In the genomic region with DNA sequence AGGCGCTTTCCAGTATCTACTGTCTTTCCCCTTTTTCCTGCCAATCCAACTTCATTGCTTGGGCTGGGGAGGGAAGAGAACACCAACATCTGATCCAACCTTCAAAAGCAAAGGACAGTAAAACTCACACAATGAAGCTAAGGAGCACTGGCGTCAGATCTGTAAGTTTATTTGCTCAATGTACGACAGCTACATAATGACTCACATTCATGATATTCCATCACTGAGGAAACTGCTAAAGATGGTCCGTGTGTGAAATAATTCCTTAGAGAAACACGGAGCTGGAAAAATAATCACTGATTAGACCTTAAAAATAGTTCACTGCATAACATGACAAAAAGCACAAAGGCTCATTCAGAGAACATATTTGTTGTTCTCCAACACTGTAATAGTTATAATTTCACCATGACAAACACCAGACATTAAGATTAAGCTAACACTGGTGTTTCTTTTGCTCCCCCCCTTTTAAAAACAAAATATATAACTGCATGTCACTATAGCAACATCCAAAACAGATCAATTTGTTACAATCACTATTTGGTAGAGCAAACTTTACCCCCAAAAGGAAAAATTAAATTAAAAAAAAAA, we compare ENCODE assay signal across 17 cellular contexts. TPM values are rescaled to one million over a fixed set of nuclear protein-coding genes. Genes with fewer than 3 reads are reported as not detected.
A peak's percentile ranks its signal among the peaks of the same experiment; 100 is the strongest.
DNase-seq lines count a peak whose midpoint lies in the region; ATAC-seq, FAIRE-seq and TF ChIP-seq lines count a peak whose summit lies in the region.
"Had no signal": no experiment of that assay in that cellular context is flagged by ENCODE, and none has a peak within 500 bp of the region (broad histone marks: within the 10 kb centered on the region; RNA-seq: fewer than 3 reads in every experiment).

No MANE protein-coding gene starts in this region.

- H3K4me1 ChIP-seq in HepG2 (ENCODE audit: insufficient read depth, low read length) (no peaks in the 10 kb centered on the region; the same call in 1 of the 2 replicates), right lobe of liver (peaks cover 0 to 19% (median 5%) of the 10 kb centered on the region in 4 donors), right cardiac atrium (ENCODE audit: control insufficient read depth, insufficient read depth, low read length) (peaks cover 9% of the 10 kb centered on the region), upper lobe of right lung (peaks cover 3% of the 10 kb centered on the region)

- H2AFZ ChIP-seq in HepG2 (ENCODE audit: low read length): no peak overlapping the region

- H3K36me3 ChIP-seq in HepG2 (replicated peaks in 1 of 2; ENCODE audit: control insufficient read depth in 1 of 2, insufficient read depth in 2 of 2, low read length in 2 of 2) (peaks cover 21 to 47% of the 10 kb centered on the region in 2 experiments), right lobe of liver (peaks cover 0 to 31% (median 10%) of the 10 kb centered on the region in 4 donors), upper lobe of right lung (peaks cover 36% of the 10 kb centered on the region)

- no peak overlapping the region for H3K4me2 ChIP-seq in HepG2 (ENCODE audit: low read depth, low read length)

- TF ChIP-seq CTCF in HepG2 (CRISPR knock-in tag; IDR thresholded peaks at IDR 0.05) (no peak), right lobe of liver (IDR thresholded peaks at IDR 0.05) (no peak), brain (conservative IDR thresholded peaks at IDR 0.05) (no peak), upper lobe of right lung (IDR thresholded peaks at IDR 0.05) (no peak)

- no peak overlapping the region for H3K4me3 ChIP-seq in HepG2 (replicated peaks in 1 of 3; ENCODE audit: insufficient read depth in 1 of 3, low read depth in 2 of 3, low read length in 3 of 3)
- no peak overlapping the region for H3K4me3 ChIP-seq in right lobe of liver
- H3K4me3 ChIP-seq in right cardiac atrium (ENCODE audit: low read length): no peak overlapping the region
- no peak overlapping the region for H3K4me3 ChIP-seq in upper lobe of right lung

- H3K9me3 ChIP-seq in HepG2 (ENCODE audit: low read length) (no peaks in the 10 kb centered on the region), right lobe of liver (no peaks in the 10 kb centered on the region), right cardiac atrium (ENCODE audit: control insufficient read depth, low read length) (no peaks in the 10 kb centered on the region), upper lobe of right lung (no peaks in the 10 kb centered on the region)

- intact Hi-C loops in HepG2 (cut with micrococcal nuclease; ENCODE audit: unreplicated experiment) (no loop called here), right lobe of liver (cut with DNase I) (no loop called here), right cardiac atrium (cut with DNase I) (no loop called here), upper lobe of right lung (cut with DNase I) (no loop called here)

- H4K20me1 ChIP-seq in HepG2 (ENCODE audit: insufficient read depth, low read length): peaks cover 21% of the 10 kb centered on the region

- FAIRE-seq in HepG2 (lab: Jason Lieb, UNC): no peak
- FAIRE-seq: D721Med, urothelium cell line had no signal

- peaks cover 29% of the 10 kb centered on the region for H3K79me2 ChIP-seq in HepG2 (ENCODE audit: insufficient read depth, low read length)

- POLR2A ChIA-PET in HepG2 (lab: Yijun Ruan, JAX): no interaction called here

- no peak for TF ChIP-seq RAD21 in HepG2 (CRISPR knock-in tag; IDR thresholded peaks at IDR 0.05)

- BruUV-seq in HepG2 (replicated peaks; lab: Mats Ljungman, UMichigan): no TSS peak

- TF ChIP-seq POLR2A in HepG2 (IDR thresholded peaks at IDR 0.05; ENCODE audit: insufficient read depth in 1 of 2, low read depth in 2 of 2, low read length in 2 of 2) (no peak), right lobe of liver (IDR thresholded peaks at IDR 0.05) (no peak)

- no peak for DNase-seq in HepG2 (ENCODE audit: low spot score)
- DNase-seq in right lobe of liver: no peak
- no peak for DNase-seq in right cardiac atrium
- DNase-seq in KBM-7: no peak
- no peak for DNase-seq in SW480 (ENCODE audit: low spot score)
- DNase-seq in stimulated activated naive CD4-positive, alpha-beta T cell (lab: John Stamatoyannopoulos, UW): no peak
- no peak for DNase-seq in upper lobe of right lung
- DNase-seq: activated CD8-positive, alpha-beta T cell treated with anti-CD3 and anti-CD28 coated beads for 36 hours; activated effector memory CD4-positive, alpha-beta T cell treated with Interleukin-2 at 50 U/mL for 16 hours; hypothalamus; NCI-H1105 treated with DMSO at 0.1 percent for 48 hours had no signal

- peak overlapping the region in 3 of 5 experiments; percentile 38 to 57 (median 40) for H3K27ac Mint-ChIP-seq in brain
- H3K27ac Mint-ChIP-seq: activated CD8-positive, alpha-beta T cell treated with anti-CD3 and anti-CD28 coated beads for 36 hours; stimulated activated memory B cell treated with anti-CD40 and anti-IgM and Interleukin-4, amounts not matched to agents 10 μg/mL and 1 μg/mL and 100 μg/mL, for 72 hours had no signal

- H3K4me3 Mint-ChIP-seq in brain: no peak overlapping the region
- H3K4me3 Mint-ChIP-seq: activated CD8-positive, alpha-beta T cell treated with anti-CD3 and anti-CD28 coated beads for 36 hours; natural killer cell treated with Interleukin-12 subunit alpha and Interleukin-12 subunit beta and Interleukin-15 and Interleukin-18, amount 100 ng/mL, for 72 hours; stimulated activated memory B cell treated with anti-CD40 and anti-IgM and Interleukin-4, amounts not matched to agents 10 μg/mL and 1 μg/mL and 100 μg/mL, for 72 hours had no signal

- H3K4me1 Mint-ChIP-seq in brain: peaks cover 50% of the 10 kb centered on the region

- H3K9me3 Mint-ChIP-seq in brain: no peaks in the 10 kb centered on the region
- H3K9me3 Mint-ChIP-seq: activated CD8-positive, alpha-beta T cell treated with anti-CD3 and anti-CD28 coated beads for 36 hours; natural killer cell treated with Interleukin-12 subunit alpha and Interleukin-12 subunit beta and Interleukin-15 and Interleukin-18, amount 100 ng/mL, for 72 hours; stimulated activated memory B cell treated with anti-CD40 and anti-IgM and Interleukin-4, amounts not matched to agents 10 μg/mL and 1 μg/mL and 100 μg/mL, for 72 hours had no signal

- H3K27me3 ChIP-seq in HepG2 (ENCODE audit: control insufficient read depth in 1 of 2, insufficient read depth in 2 of 2, low read length in 2 of 2) (no peaks in the 10 kb centered on the region), right lobe of liver (no peaks in the 10 kb centered on the region), right cardiac atrium (ENCODE audit: control insufficient read depth, insufficient read depth) (no peaks in the 10 kb centered on the region), upper lobe of right lung (no peaks in the 10 kb centered on the region)

- no peak for ATAC-seq in HepG2
- no peak for ATAC-seq in right lobe of liver
- ATAC-seq in right cardiac atrium: peak in 1 of 2 donors; percentile 9
- no peak for ATAC-seq in upper lobe of right lung
- ATAC-seq: activated CD8-positive, alpha-beta T cell treated with anti-CD3 and anti-CD28 coated beads for 36 hours; natural killer cell treated with Interleukin-12 subunit alpha and Interleukin-12 subunit beta and Interleukin-15 and Interleukin-18, amount 100 ng/mL, for 72 hours; SK-N-SH treated with all-trans-retinoic acid at 6 μM for 48 hours; stimulated activated memory B cell treated with anti-CD40 and anti-IgM and Interleukin-4, amounts not matched to agents 10 μg/mL and 1 μg/mL and 100 μg/mL, for 72 hours had no signal

- H3K27me3 Mint-ChIP-seq in brain: no peaks in the 10 kb centered on the region
- H3K27me3 Mint-ChIP-seq: activated CD8-positive, alpha-beta T cell treated with anti-CD3 and anti-CD28 coated beads for 36 hours; natural killer cell treated with Interleukin-12 subunit alpha and Interleukin-12 subunit beta and Interleukin-15 and Interleukin-18, amount 100 ng/mL, for 72 hours; stimulated activated memory B cell treated with anti-CD40 and anti-IgM and Interleukin-4, amounts not matched to agents 10 μg/mL and 1 μg/mL and 100 μg/mL, for 72 hours had no signal

- H3K27ac ChIP-seq in HepG2 (ENCODE audit: extremely low read length, insufficient read depth, low read length): no peak overlapping the region
- H3K27ac ChIP-seq in right lobe of liver: no peak overlapping the region
- H3K27ac ChIP-seq in right cardiac atrium (ENCODE audit: low read length): peak overlapping the region; percentile 64
- no peak overlapping the region for H3K27ac ChIP-seq in upper lobe of right lung

- peaks cover 87% of the 10 kb centered on the region for H3K36me3 Mint-ChIP-seq in brain

- 93% methylated on average over 5 of the region's 5 CpGs for WGBS in HepG2 (ENCODE audit: low lambda C conversion rate)
- WGBS in right lobe of liver (ENCODE audit: insufficient coverage, low coverage, low lambda C conversion rate, missing lambda C conversion rate): 68% methylated on average over 5 of the region's 5 CpGs
- WGBS in right cardiac atrium: 39% methylated on average over 5 of the region's 5 CpGs

- no peak overlapping the region for H3K9ac ChIP-seq in HepG2 (ENCODE audit: insufficient read depth, low read depth, low read length)

- TF ChIP-seq EP300 in HepG2 (IDR thresholded peaks at IDR 0.05; ENCODE audit: low read depth in 2 of 2, low read length in 2 of 2) (no peak), HepG2 (CRISPR knock-in tag; IDR thresholded peaks at IDR 0.05; ENCODE audit: borderline replicate concordance) (no peak)

- CTCF ChIA-PET in HepG2 (lab: Yijun Ruan, JAX; ENCODE audit: low intra/inter-chr PET ratio, low total read pairs): no interaction called here

- in situ Hi-C loops in HepG2 (cut with HindIII; ENCODE audit: extremely low pct_ligation_motif_present, low pct_unique_long_range_greater_than_20kb): no loop called here
- in situ Hi-C loops in KBM-7 (cut with MboI; ENCODE audit: low pct_unique_long_range_greater_than_20kb, low sequenced_read_pairs): no loop called here

RNA-seq across cellular contexts. Expression of a gene that starts 24.3 kb away (rescaled TPM):
- total RNA-seq in HepG2 (2016; rRNA removed; fragmentation: Illumina TruSeq; extraction: Trizol): 21.0 and 22.7 TPM in 2 replicates
- total RNA-seq in HepG2 (2016; cell fraction: cytosol; rRNA removed; fragmentation: Illumina TruSeq; extraction: Trizol; ENCODE audit: low read depth): 28.6 and 37.9 TPM in 2 replicates
- 19.5 and 23.3 TPM in 2 replicates for total RNA-seq in HepG2 (2016; cell fraction: insoluble cytoplasmic fraction; rRNA removed; fragmentation: Illumina TruSeq; extraction: Trizol)
- 23.9 and 34.4 TPM in 2 replicates for total RNA-seq in HepG2 (2016; cell fraction: membrane; rRNA removed; fragmentation: Illumina TruSeq; extraction: Trizol)
- 7.9 and 12.0 TPM in 2 replicates for total RNA-seq in HepG2 (2016; cell fraction: nucleus; rRNA removed; fragmentation: Illumina TruSeq; extraction: Trizol)
- polyA plus RNA-seq in HepG2 (2011; rRNA removed): 38.6 and 58.7 TPM in 2 replicates
- 27.4 and 50.9 TPM in 2 replicates for polyA plus RNA-seq in HepG2 (2011; cell fraction: cytosol; rRNA removed)
- 34.0 and 48.4 TPM in 2 replicates for polyA plus RNA-seq in HepG2 (2011; cell fraction: nucleus; rRNA removed)
- 35.1 and 96.6 TPM in 2 replicates for polyA plus RNA-seq in HepG2 (2012)
- polyA plus RNA-seq in HepG2 (2016; cell fraction: cytosol; fragmentation: Illumina TruSeq; extraction: Trizol; ENCODE audit: low read depth): 146 and 151 TPM in 2 replicates
- 58.6 and 80.2 TPM in 2 replicates for polyA plus RNA-seq in HepG2 (2016; cell fraction: insoluble cytoplasmic fraction; fragmentation: Illumina TruSeq; extraction: Trizol; ENCODE audit: low read depth)
- 115 and 119 TPM in 2 replicates for polyA plus RNA-seq in HepG2 (2016; cell fraction: membrane; fragmentation: Illumina TruSeq; extraction: Trizol; ENCODE audit: low read depth)
- polyA plus RNA-seq in HepG2 (2016; cell fraction: nucleus; fragmentation: Illumina TruSeq; extraction: Trizol; ENCODE audit: insufficient read depth, low read depth): 42.2 and 50.9 TPM in 2 replicates
- 27.1 and 53.9 TPM in 2 replicates for polyA minus RNA-seq in HepG2 (2011; rRNA and poly(A)+ RNA removed; ENCODE audit: low replicate concordance)
- 26.1 and 27.0 TPM in 2 replicates for polyA minus RNA-seq in HepG2 (2011; cell fraction: cytosol; rRNA and poly(A)+ RNA removed)
- 5.0 and 5.2 TPM in 2 replicates for polyA minus RNA-seq in HepG2 (2011; cell fraction: nucleus; rRNA and poly(A)+ RNA removed)
- 100 to 1,000 TPM in 5 of 6 experiments, 10 to 100 TPM in 1; 64.4 to 275 (median 234) TPM for total RNA-seq in right lobe of liver
- 404 TPM for polyA plus RNA-seq in brain (ENCODE audit: insufficient read depth, low read depth, low replicate concordance)
- total RNA-seq in right cardiac atrium: 1,000 to 10,000 TPM; 1,069 to 1,850 (median 1,464) TPM
- 2,464 TPM for polyA plus RNA-seq in right cardiac atrium
- total RNA-seq in upper lobe of right lung: 494 TPM

RNA-seq across cellular contexts. Expression of a gene that starts 32.1 kb away (rescaled TPM):
- 67.5 and 93.7 TPM in 2 replicates for total RNA-seq in HepG2 (2016; rRNA removed; fragmentation: Illumina TruSeq; extraction: Trizol)
- 7.9 and 9.3 TPM in 2 replicates for total RNA-seq in HepG2 (2016; cell fraction: cytosol; rRNA removed; fragmentation: Illumina TruSeq; extraction: Trizol; ENCODE audit: low read depth)
- total RNA-seq in HepG2 (2016; cell fraction: insoluble cytoplasmic fraction; rRNA removed; fragmentation: Illumina TruSeq; extraction: Trizol): 72.6 and 87.9 TPM in 2 replicates
- 43.2 and 47.4 TPM in 2 replicates for total RNA-seq in HepG2 (2016; cell fraction: membrane; rRNA removed; fragmentation: Illumina TruSeq; extraction: Trizol)
- total RNA-seq in HepG2 (2016; cell fraction: nucleus; rRNA removed; fragmentation: Illumina TruSeq; extraction: Trizol): 40.4 and 44.1 TPM in 2 replicates
- polyA plus RNA-seq in HepG2 (2011; rRNA removed): 36.7 and 36.9 TPM in 2 replicates
- 18.0 and 24.8 TPM in 2 replicates for polyA plus RNA-seq in HepG2 (2011; cell fraction: cytosol; rRNA removed)
- polyA plus RNA-seq in HepG2 (2011; cell fraction: nucleus; rRNA removed): 23.3 and 26.1 TPM in 2 replicates
- polyA plus RNA-seq in HepG2 (2012): 82.2 and 83.9 TPM in 2 replicates
- 5.9 and 6.1 TPM in 2 replicates for polyA plus RNA-seq in HepG2 (2016; cell fraction: cytosol; fragmentation: Illumina TruSeq; extraction: Trizol; ENCODE audit: low read depth)
- polyA plus RNA-seq in HepG2 (2016; cell fraction: insoluble cytoplasmic fraction; fragmentation: Illumina TruSeq; extraction: Trizol; ENCODE audit: low read depth): 125 and 130 TPM in 2 replicates
- 21.8 and 25.4 TPM in 2 replicates for polyA plus RNA-seq in HepG2 (2016; cell fraction: membrane; fragmentation: Illumina TruSeq; extraction: Trizol; ENCODE audit: low read depth)
- polyA plus RNA-seq in HepG2 (2016; cell fraction: nucleus; fragmentation: Illumina TruSeq; extraction: Trizol; ENCODE audit: insufficient read depth, low read depth): 69.2 and 70.0 TPM in 2 replicates
- polyA minus RNA-seq in HepG2 (2011; rRNA and poly(A)+ RNA removed; ENCODE audit: low replicate concordance): 56.5 and 77.8 TPM in 2 replicates
- 55.6 and 57.6 TPM in 2 replicates for polyA minus RNA-seq in HepG2 (2011; cell fraction: cytosol; rRNA and poly(A)+ RNA removed)
- polyA minus RNA-seq in HepG2 (2011; cell fraction: nucleus; rRNA and poly(A)+ RNA removed): 27.9 and 31.8 TPM in 2 replicates
- 10 to 100 TPM; 43.5 to 69.1 (median 58.4) TPM for total RNA-seq in right lobe of liver
- polyA plus RNA-seq in brain (ENCODE audit: insufficient read depth, low read depth, low replicate concordance): 215 TPM
- total RNA-seq in right cardiac atrium: 100 to 1,000 TPM; 209 to 282 (median 253) TPM
- 139 TPM for polyA plus RNA-seq in right cardiac atrium
- 102 TPM for total RNA-seq in upper lobe of right lung
